In genomic region chr3:123150449-123150954, GRCh38 we compare ENCODE assay signal across 23 cellular contexts. TPM values are rescaled to one million over a fixed set of nuclear protein-coding genes. Genes with fewer than 3 reads are reported as not detected.
DNase-seq lines count a peak whose midpoint lies in the region; ATAC-seq and TF ChIP-seq lines count a peak whose summit lies in the region.
"Had no signal": no experiment of that assay in that cellular context is flagged by ENCODE, and none has a peak within 500 bp of the region (broad histone marks: within the 10 kb centered on the region; RNA-seq: fewer than 3 reads in every experiment).

No MANE protein-coding gene starts in this region.

- peaks cover 34% of the 10 kb centered on the region for H3K36me3 Mint-ChIP-seq in activated naive CD8-positive, alpha-beta T cell
- H3K36me3 Mint-ChIP-seq in activated naive CD8-positive, alpha-beta T cell treated with anti-CD3 and anti-CD28 coated beads for 36 hours, result peaks cover 56% of the 10 kb centered on the region
- H3K36me3 Mint-ChIP-seq in T-helper 17 cell (ENCODE audit: low read depth), result peaks cover 7% of the 10 kb centered on the region
- no peaks in the 10 kb centered on the region for H3K36me3 Mint-ChIP-seq in glutamatergic neuron (ENCODE audit: unreplicated experiment)

- H3K9ac ChIP-seq in GM23248, result no peak overlapping the region
- H3K9ac ChIP-seq: BLaER1, parathyroid adenoma had no signal

- H3K27me3 ChIP-seq in GM23248 (replicated peaks; ENCODE audit: insufficient read depth), result no peaks in the 10 kb centered on the region
- H3K27me3 ChIP-seq: BLaER1 had no signal

- H3K27ac Mint-ChIP-seq in activated naive CD8-positive, alpha-beta T cell, result peak overlapping the region; percentile 28
- no peak overlapping the region for H3K27ac Mint-ChIP-seq in activated naive CD8-positive, alpha-beta T cell treated with anti-CD3 and anti-CD28 coated beads for 36 hours
- peak overlapping the region; percentile 66 for H3K27ac Mint-ChIP-seq in T-helper 17 cell
- H3K27ac Mint-ChIP-seq in glutamatergic neuron (ENCODE audit: unreplicated experiment), result peak overlapping the region; percentile 64
- H3K27ac Mint-ChIP-seq: activated CD4-positive, alpha-beta T cell treated with anti-CD3 and anti-CD28 coated beads for 36 hours; activated naive CD8-positive, alpha-beta T cell treated with anti-CD3 and anti-CD28 coated beads, Interleukin-2, amount 50 U/mL, for 24 hours had no signal

- no peak overlapping the region for H3K4me3 ChIP-seq in GM23248
- H3K4me3 ChIP-seq: BLaER1, PC-9 had no signal

- WGBS in GM23248 (ENCODE audit: low coverage in 1 of 2, low lambda C conversion rate in 2 of 2, missing lambda C conversion rate in 2 of 2), 2 experiments, result 91 to 93% methylated on average over 8 to 12 of the region's 12 CpGs

- H3K4me1 Mint-ChIP-seq in activated naive CD8-positive, alpha-beta T cell (ENCODE audit: low read depth), result no peaks in the 10 kb centered on the region
- H3K4me1 Mint-ChIP-seq in activated naive CD8-positive, alpha-beta T cell treated with anti-CD3 and anti-CD28 coated beads for 36 hours, result no peaks in the 10 kb centered on the region
- peaks cover 2% of the 10 kb centered on the region for H3K4me1 Mint-ChIP-seq in T-helper 17 cell
- H3K4me1 Mint-ChIP-seq in glutamatergic neuron (ENCODE audit: low read depth, unreplicated experiment), result peaks cover 43% of the 10 kb centered on the region
- H3K4me1 Mint-ChIP-seq: activated CD4-positive, alpha-beta T cell treated with anti-CD3 and anti-CD28 coated beads for 36 hours; activated naive CD8-positive, alpha-beta T cell treated with anti-CD3 and anti-CD28 coated beads, Interleukin-2, amount 50 U/mL, for 24 hours had no signal

- no peaks in the 10 kb centered on the region for H3K4me1 ChIP-seq in GM23248 (ENCODE audit: insufficient read depth)
- H3K4me1 ChIP-seq: parathyroid adenoma had no signal

- H3K4me3 Mint-ChIP-seq in activated naive CD8-positive, alpha-beta T cell, result no peak overlapping the region
- H3K4me3 Mint-ChIP-seq in activated naive CD8-positive, alpha-beta T cell treated with anti-CD3 and anti-CD28 coated beads for 36 hours, result no peak overlapping the region
- H3K4me3 Mint-ChIP-seq in T-helper 17 cell, result no peak overlapping the region
- H3K4me3 Mint-ChIP-seq in glutamatergic neuron (ENCODE audit: unreplicated experiment), result no peak overlapping the region
- H3K4me3 Mint-ChIP-seq: activated CD4-positive, alpha-beta T cell treated with anti-CD3 and anti-CD28 coated beads for 36 hours; activated naive CD8-positive, alpha-beta T cell treated with anti-CD3 and anti-CD28 coated beads, Interleukin-2, amount 50 U/mL, for 24 hours; natural killer cell treated with Interleukin-12 subunit alpha and Interleukin-12 subunit beta and Interleukin-15 and Interleukin-18, amount 100 ng/mL, for 72 hours had no signal

- no peaks in the 10 kb centered on the region for H3K79me2 ChIP-seq in GM23248 (ENCODE audit: insufficient read depth)
- H3K79me2 ChIP-seq: parathyroid adenoma had no signal

- no peak overlapping the region for H2AFZ ChIP-seq in GM23248
- H2AFZ ChIP-seq: parathyroid adenoma, PC-9 had no signal

- ATAC-seq in T-helper 17 cell (no peak), GM18870 (IDR thresholded peaks at IDR 0.05; ENCODE audit: unreplicated experiment) (no peak)
- ATAC-seq: activated CD4-positive, alpha-beta T cell treated with anti-CD3 and anti-CD28 coated beads for 36 hours; activated naive CD8-positive, alpha-beta T cell treated with anti-CD3 and anti-CD28 coated beads, Interleukin-2, amount 50 U/mL, for 24 hours; HepG2; natural killer cell treated with Interleukin-12 subunit alpha and Interleukin-12 subunit beta and Interleukin-15 and Interleukin-18, amount 100 ng/mL, for 72 hours; Right ventricle myocardium inferior had no signal

- H3K27me3 Mint-ChIP-seq in activated naive CD8-positive, alpha-beta T cell, result no peaks in the 10 kb centered on the region
- H3K27me3 Mint-ChIP-seq in activated naive CD8-positive, alpha-beta T cell treated with anti-CD3 and anti-CD28 coated beads for 36 hours, result no peaks in the 10 kb centered on the region
- H3K27me3 Mint-ChIP-seq in T-helper 17 cell (no peaks in the 10 kb centered on the region), glutamatergic neuron (ENCODE audit: unreplicated experiment) (no peaks in the 10 kb centered on the region)
- H3K27me3 Mint-ChIP-seq: activated CD4-positive, alpha-beta T cell treated with anti-CD3 and anti-CD28 coated beads for 36 hours; activated naive CD8-positive, alpha-beta T cell treated with anti-CD3 and anti-CD28 coated beads, Interleukin-2, amount 50 U/mL, for 24 hours; natural killer cell treated with Interleukin-12 subunit alpha and Interleukin-12 subunit beta and Interleukin-15 and Interleukin-18, amount 100 ng/mL, for 72 hours had no signal

- no peaks in the 10 kb centered on the region for H3K9me2 ChIP-seq in GM23248 (ENCODE audit: insufficient read depth)

- no peaks in the 10 kb centered on the region for H3F3A ChIP-seq in GM23248 (ENCODE audit: insufficient read depth)

- no peaks in the 10 kb centered on the region for H4K20me1 ChIP-seq in GM23248 (ENCODE audit: insufficient read depth)
- H4K20me1 ChIP-seq: BLaER1 had no signal

- no peaks in the 10 kb centered on the region for H3K9me3 ChIP-seq in T-helper 17 cell (ENCODE audit: control insufficient read depth, low read length, poor library complexity, severe bottlenecking)
- no peaks in the 10 kb centered on the region for H3K9me3 ChIP-seq in GM23248 (ENCODE audit: low read depth)

- no peak for DNase-seq in activated naive CD8-positive, alpha-beta T cell treated with anti-CD3 and anti-CD28 coated beads for 36 hours
- DNase-seq in T-helper 17 cell (no peak), glutamatergic neuron (no peak), GM23248 (no peak), retina (no peak)
- DNase-seq: activated CD4-positive, alpha-beta T cell treated with anti-CD3 and anti-CD28 coated beads for 36 hours; activated naive CD8-positive, alpha-beta T cell treated with anti-CD3 and anti-CD28 coated beads, Interleukin-2, amount 50 U/mL, for 24 hours; Calu3; cerebellar nuclear complex; GOT3; Kasumi-1; NCI-H2171; NCI-H510A treated with DMSO at 0.1 percent for 48 hours; PC-9; right cardiac atrium; trophoblast cell had no signal

- peaks cover 30% of the 10 kb centered on the region; the same call in 1 of the 2 replicates for H3K36me3 ChIP-seq in GM23248 (ENCODE audit: low read depth)

- in situ Hi-C loops in GM23248 (cut with MboI), result no loop called here

- TF ChIP-seq CTCF in glutamatergic neuron (IDR thresholded peaks at IDR 0.05; ENCODE audit: partially characterized antibody, unreplicated experiment), result no peak

- H3K27ac ChIP-seq in GM23248, result no peak overlapping the region
- H3K27ac ChIP-seq: parathyroid adenoma, PC-9 had no signal

- H3K4me2 ChIP-seq in GM23248 (ENCODE audit: unreplicated experiment), result no peak overlapping the region
- H3K4me2 ChIP-seq: BLaER1, PC-9 had no signal

- no peaks in the 10 kb centered on the region for H3K9me3 Mint-ChIP-seq in activated naive CD8-positive, alpha-beta T cell (ENCODE audit: low read depth)
- peaks cover 11% of the 10 kb centered on the region for H3K9me3 Mint-ChIP-seq in activated naive CD8-positive, alpha-beta T cell treated with anti-CD3 and anti-CD28 coated beads for 36 hours
- H3K9me3 Mint-ChIP-seq in glutamatergic neuron (ENCODE audit: unreplicated experiment), result peaks cover 5% of the 10 kb centered on the region
- H3K9me3 Mint-ChIP-seq: natural killer cell treated with Interleukin-12 subunit alpha and Interleukin-12 subunit beta and Interleukin-15 and Interleukin-18, amount 100 ng/mL, for 72 hours had no signal

RNA-seq across cellular contexts. Expression of gene SEC22A, which starts 51.2 kb away (rescaled TPM):
- 10 to 100 TPM; 13.7 to 17.8 TPM for total RNA-seq in activated naive CD8-positive, alpha-beta T cell treated with anti-CD3 and anti-CD28 coated beads for 36 hours
- total RNA-seq in T-helper 17 cell (10 to 100 TPM; 17.2 to 19.2 TPM), glutamatergic neuron (ENCODE audit: unreplicated experiment) (14.6 TPM)
- 44.5 and 47.3 TPM in 2 replicates for total RNA-seq in GM23248 (2014; rRNA removed; shearing (Covaris generic))
- polyA plus RNA-seq in GM23248 (2016; fragmentation: Nextera tagmentation; extraction: Ambion mirVana), result 35.1 and 35.2 TPM in 2 replicates
